Comparison of ENCODE assay signal across 8 cellular contexts in the genomic region with DNA sequence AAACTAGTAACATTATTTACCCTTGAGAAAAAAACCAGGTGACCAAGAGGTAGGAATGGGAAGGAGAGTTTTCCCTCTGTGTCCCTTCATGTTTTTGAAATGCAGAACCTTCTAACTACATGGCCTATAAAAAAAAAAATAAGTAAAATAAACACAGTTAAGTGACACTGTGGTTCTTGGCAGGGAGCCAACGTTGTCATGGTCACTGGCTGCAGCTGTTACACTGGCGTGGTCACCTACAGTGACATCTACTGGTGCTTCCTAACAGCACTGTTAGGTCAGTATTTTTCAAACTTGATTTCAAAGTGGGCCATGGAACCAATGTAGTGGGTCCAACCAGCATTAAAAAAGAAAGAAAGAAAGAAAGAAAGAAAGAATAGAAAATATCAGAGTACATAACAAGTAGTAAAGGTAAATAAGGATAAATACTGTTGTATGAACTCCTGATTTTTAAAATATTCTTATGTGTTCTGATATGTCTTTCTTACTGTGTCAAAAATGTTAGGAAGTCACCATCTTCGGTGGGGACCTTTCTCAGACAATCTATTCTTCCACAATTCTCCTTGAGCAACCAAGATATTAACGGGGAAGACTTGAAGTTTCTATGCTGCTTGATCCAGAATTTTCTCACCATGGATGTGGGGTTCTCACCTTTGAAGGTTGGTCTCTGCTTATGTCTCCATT. TPM values are rescaled to one million over a fixed set of nuclear protein-coding genes. Genes with fewer than 3 reads are reported as not detected.
A peak's percentile ranks its signal among the peaks of the same experiment; 100 is the strongest.
DNase-seq lines count a peak whose midpoint lies in the region; ATAC-seq and TF ChIP-seq lines count a peak whose summit lies in the region.

No MANE protein-coding gene starts in this region.

- no peak for TF ChIP-seq POLR2A in breast epithelium (IDR thresholded peaks at IDR 0.05)

- H3K4me1 ChIP-seq in breast epithelium, result peaks cover 0 to 4% of the 10 kb centered on the region in 2 donors

- H3K4me3 ChIP-seq in breast epithelium, result no peak overlapping the region

- H3K27me3 ChIP-seq in breast epithelium, result no peaks in the 10 kb centered on the region

- intact Hi-C loops in breast epithelium (cut with DNase I; ENCODE audit: low total_unique reads), result loop anchor here (10.0 kb wide), 1 partner anchor 64 kb away; the partner anchor contains the start of gene PJA2

- DNase-seq in AG20443 (ENCODE audit: low spot score) (peak; percentile 89), NCI-H2171 treated with DMSO at 0.1 percent for 48 hours (lab: John Stamatoyannopoulos, UW) (peak; percentile 74), breast epithelium (ENCODE audit: low spot score in 2 of 2) (peak; percentile 93 to 98), iris pigment epithelial cell (ENCODE audit: low read depth) (peak; percentile 91)
- peak; percentile 83 for DNase-seq in stimulated activated CD4-positive, alpha-beta T cell treated with anti-CD3 and anti-CD28 coated beads, Interleukin-15, amount 100 ng/mL, for 24 hours

- no peaks in the 10 kb centered on the region for H3K9me3 ChIP-seq in breast epithelium

- TF ChIP-seq CTCF in VCaP (conservative IDR thresholded peaks at IDR 0.05) (peak; percentile 91), breast epithelium (IDR thresholded peaks at IDR 0.05) (peak; percentile 58 to 72 (median 72))

- no peaks in the 10 kb centered on the region for H3K36me3 ChIP-seq in breast epithelium

- H3K27ac ChIP-seq in VCaP (peak overlapping the region; percentile 77), breast epithelium (no peak overlapping the region)

- peak; percentile 97 for ATAC-seq in GM18909 (IDR thresholded peaks at IDR 0.05; ENCODE audit: poor library complexity, unreplicated experiment)
- peak; percentile 98 for ATAC-seq in HG03135 (IDR thresholded peaks at IDR 0.05; ENCODE audit: unreplicated experiment)

RNA-seq across cellular contexts. Expression of gene PJA2, which starts 59.1 kb away (rescaled TPM):
- total RNA-seq in breast epithelium, result 100 to 1,000 TPM; 103 to 136 (median 117) TPM
